In genomic region chr19:591099-591958, GRCh38 we compare ENCODE assay signal across 13 cellular contexts. TPM values are rescaled to one million over a fixed set of nuclear protein-coding genes. Genes with fewer than 3 reads are reported as not detected.
A peak's percentile ranks its signal among the peaks of the same experiment; 100 is the strongest.
DNase-seq lines count a peak whose midpoint lies in the region; ATAC-seq and TF ChIP-seq lines count a peak whose summit lies in the region.
"Had no signal": no experiment of that assay in that cellular context is flagged by ENCODE, and none has a peak within 500 bp of the region (broad histone marks: within the 10 kb centered on the region; RNA-seq: fewer than 3 reads in every experiment).

No MANE protein-coding gene starts in this region.

- H3K9me2 ChIP-seq in MM.1S (replicated peaks; ENCODE audit: insufficient read depth, low read length): no peaks in the 10 kb centered on the region

- DNase-seq in activated T-cell treated with anti-CD3 and anti-CD28 coated beads, Interleukin-2, amount 50 U/mL, for 24 hours: no peak
- no peak for DNase-seq in activated T-cell treated with anti-CD3 and anti-CD28 coated beads, Interleukin-2, amount 50 U/mL, for 72 hours
- peak; percentile 71 for DNase-seq in adipocyte (ENCODE audit: low read depth)
- DNase-seq in left colon: peak in 1 of 2 donors; percentile 42
- no peak for DNase-seq in GM19238 (ENCODE audit: insufficient read length, low spot score)
- no peak for DNase-seq in NOMO-1 (lab: John Stamatoyannopoulos, UW; ENCODE audit: unreplicated experiment in 2 of 2)
- no peak for DNase-seq in MM.1S
- DNase-seq: activated effector memory CD4-positive, alpha-beta T cell treated with anti-CD3 and anti-CD28 coated beads, Interleukin-2, amount 50 U/mL, for 16 hours; NCI-H2029; SW 1271 had no signal

- H3K27ac ChIP-seq in MM.1S (ENCODE audit: low read length): no peak overlapping the region
- H3K27ac ChIP-seq: esophagus muscularis mucosa had no signal

- H3K9ac ChIP-seq in adipocyte (ENCODE audit: low read length) (no peak overlapping the region), skeletal muscle satellite cell (ENCODE audit: low read depth, low read length) (no peak overlapping the region), MM.1S (ENCODE audit: low read length) (no peak overlapping the region)

- H3K36me3 ChIP-seq in adipocyte (ENCODE audit: control insufficient read depth, insufficient read depth, low read length, severe bottlenecking) (no peaks in the 10 kb centered on the region), skeletal muscle satellite cell (ENCODE audit: insufficient read depth, low read length) (no peaks in the 10 kb centered on the region), MM.1S (replicated peaks; ENCODE audit: insufficient read depth, low read length) (no peaks in the 10 kb centered on the region)
- H3K36me3 ChIP-seq: esophagus muscularis mucosa had no signal

- peaks cover 50% of the 10 kb centered on the region for H3K27me3 Mint-ChIP-seq in activated T-cell treated with anti-CD3 and anti-CD28 coated beads, Interleukin-2, amount 50 U/mL, for 24 hours
- H3K27me3 Mint-ChIP-seq in activated T-cell treated with anti-CD3 and anti-CD28 coated beads, Interleukin-2, amount 50 U/mL, for 72 hours (ENCODE audit: low read depth): peaks cover 12% of the 10 kb centered on the region

- no peaks in the 10 kb centered on the region for H3K36me3 Mint-ChIP-seq in activated T-cell treated with anti-CD3 and anti-CD28 coated beads, Interleukin-2, amount 50 U/mL, for 24 hours (ENCODE audit: low read depth)
- no peaks in the 10 kb centered on the region for H3K36me3 Mint-ChIP-seq in activated T-cell treated with anti-CD3 and anti-CD28 coated beads, Interleukin-2, amount 50 U/mL, for 72 hours (ENCODE audit: insufficient read depth in 2 of 2)

- intact Hi-C loops in left colon (cut with DNase I, micrococcal nuclease): no loop called here

- H3K4me1 ChIP-seq in adipocyte (ENCODE audit: control insufficient read depth, insufficient read depth, low read length) (peaks cover 6% of the 10 kb centered on the region), skeletal muscle satellite cell (ENCODE audit: control insufficient read depth, insufficient read depth, low read length) (peaks cover 26% of the 10 kb centered on the region), MM.1S (ENCODE audit: low read length) (no peaks in the 10 kb centered on the region)

- TF ChIP-seq CTCF in MM.1S (IDR thresholded peaks at IDR 0.05; ENCODE audit: low read length): no peak

- peak overlapping the region; percentile 44 for H3K27ac Mint-ChIP-seq in activated T-cell treated with anti-CD3 and anti-CD28 coated beads, Interleukin-2, amount 50 U/mL, for 24 hours
- H3K27ac Mint-ChIP-seq in activated T-cell treated with anti-CD3 and anti-CD28 coated beads, Interleukin-2, amount 50 U/mL, for 72 hours: no peak overlapping the region

- no peaks in the 10 kb centered on the region for H3K9me3 Mint-ChIP-seq in activated T-cell treated with anti-CD3 and anti-CD28 coated beads, Interleukin-2, amount 50 U/mL, for 24 hours
- no peaks in the 10 kb centered on the region for H3K9me3 Mint-ChIP-seq in activated T-cell treated with anti-CD3 and anti-CD28 coated beads, Interleukin-2, amount 50 U/mL, for 72 hours

- peaks cover 11% of the 10 kb centered on the region for H3K4me1 Mint-ChIP-seq in activated T-cell treated with anti-CD3 and anti-CD28 coated beads, Interleukin-2, amount 50 U/mL, for 24 hours (ENCODE audit: low read depth)
- peaks cover 13% of the 10 kb centered on the region for H3K4me1 Mint-ChIP-seq in activated T-cell treated with anti-CD3 and anti-CD28 coated beads, Interleukin-2, amount 50 U/mL, for 72 hours (ENCODE audit: low read depth)

- no peaks in the 10 kb centered on the region for H4K20me1 ChIP-seq in MM.1S (ENCODE audit: insufficient read depth, low read length)

- no peak overlapping the region for H2AFZ ChIP-seq in MM.1S (ENCODE audit: low read length)

- H3K9me3 ChIP-seq in adipocyte (ENCODE audit: control insufficient read depth, low read length) (no peaks in the 10 kb centered on the region), skeletal muscle satellite cell (replicated peaks; ENCODE audit: low read length) (no peaks in the 10 kb centered on the region), MM.1S (replicated peaks; ENCODE audit: insufficient read depth, low read length) (no peaks in the 10 kb centered on the region)
- H3K9me3 ChIP-seq: esophagus muscularis mucosa had no signal

- H3K27me3 ChIP-seq in adipocyte (replicated peaks; ENCODE audit: control insufficient read depth, insufficient read depth, low read length): peaks cover 8% of the 10 kb centered on the region
- peaks cover 56% of the 10 kb centered on the region for H3K27me3 ChIP-seq in skeletal muscle satellite cell (ENCODE audit: control insufficient read depth, insufficient read depth, low read length)
- peaks cover 79% of the 10 kb centered on the region for H3K27me3 ChIP-seq in MM.1S (replicated peaks; ENCODE audit: insufficient read depth, low read length)

- H3K4me3 ChIP-seq in adipocyte (ENCODE audit: low read length) (no peak overlapping the region), skeletal muscle satellite cell (ENCODE audit: low read length) (no peak overlapping the region), MM.1S (ENCODE audit: low read length) (no peak overlapping the region)
- H3K4me3 ChIP-seq: lung had no signal

- H3K79me2 ChIP-seq in MM.1S (ENCODE audit: low read length): no peaks in the 10 kb centered on the region

- peak overlapping the region; percentile 69 for H3K4me2 ChIP-seq in skeletal muscle satellite cell (ENCODE audit: low read length)
- H3K4me2 ChIP-seq in MM.1S (ENCODE audit: low read depth, low read length): no peak overlapping the region

- H3K4me3 Mint-ChIP-seq in activated T-cell treated with anti-CD3 and anti-CD28 coated beads, Interleukin-2, amount 50 U/mL, for 24 hours: no peak overlapping the region
- peak overlapping the region in 1 of 2 donors; percentile 44 for H3K4me3 Mint-ChIP-seq in activated T-cell treated with anti-CD3 and anti-CD28 coated beads, Interleukin-2, amount 50 U/mL, for 72 hours

- no peak for ATAC-seq in activated T-cell treated with anti-CD3 and anti-CD28 coated beads, Interleukin-2, amount 50 U/mL, for 72 hours (replicated peaks in 1 of 2)
- ATAC-seq in left colon: peak; percentile 49

- H3F3A ChIP-seq in MM.1S (ENCODE audit: insufficient read depth, low read length): no peaks in the 10 kb centered on the region

RNA-seq across cellular contexts. Expression of gene HCN2, which starts 1.6 kb away (rescaled TPM):
- total RNA-seq in activated T-cell treated with anti-CD3 and anti-CD28 coated beads, Interleukin-2, amount 50 U/mL, for 72 hours: 1 to 10 TPM in 1 of 2 donors, under 1 TPM in 1; 0.81 to 1.1 TPM
- total RNA-seq in left colon: under 1 TPM; 0.15 to 0.39 TPM
- total RNA-seq in skeletal muscle satellite cell (2012; rRNA removed): 0.76 and 2.4 TPM in 2 replicates

RNA-seq across cellular contexts. Expression of gene BSG, which starts 18.9 kb away (rescaled TPM):
- total RNA-seq in activated T-cell treated with anti-CD3 and anti-CD28 coated beads, Interleukin-2, amount 50 U/mL, for 72 hours: 100 to 1,000 TPM; 144 to 162 TPM
- total RNA-seq in left colon: 1,000 to 10,000 TPM in 1 of 2 donors, 100 to 1,000 TPM in 1; 751 to 1,370 TPM
- 268 and 289 TPM in 2 replicates for total RNA-seq in skeletal muscle satellite cell (2012; rRNA removed)

RNA-seq across cellular contexts. Expression of gene POLRMT, which starts 42.0 kb away (rescaled TPM):
- total RNA-seq in activated T-cell treated with anti-CD3 and anti-CD28 coated beads, Interleukin-2, amount 50 U/mL, for 72 hours: 10 to 100 TPM; 62.7 to 79.0 TPM
- 10 to 100 TPM; 52.7 to 64.6 TPM for total RNA-seq in left colon
- 39.8 and 40.0 TPM in 2 replicates for total RNA-seq in skeletal muscle satellite cell (2012; rRNA removed)

RNA-seq across cellular contexts. Expression of gene GZMM, which starts 47.5 kb away (rescaled TPM):
- 10 to 100 TPM; 23.5 to 31.0 TPM for total RNA-seq in activated T-cell treated with anti-CD3 and anti-CD28 coated beads, Interleukin-2, amount 50 U/mL, for 72 hours
- under 1 TPM in 1 of 2 donors, not detected in 1; 0.67 TPM for total RNA-seq in left colon
- 0.22 TPM in 1 of 2 replicates, not detected in the other for total RNA-seq in skeletal muscle satellite cell (2012; rRNA removed)

RNA-seq across cellular contexts. Expression of gene FGF22, which starts 48.4 kb away (rescaled TPM):
- total RNA-seq in activated T-cell treated with anti-CD3 and anti-CD28 coated beads, Interleukin-2, amount 50 U/mL, for 72 hours: not detected
- not detected for total RNA-seq in left colon
- 0.44 TPM in 1 of 2 replicates, not detected in the other for total RNA-seq in skeletal muscle satellite cell (2012; rRNA removed)

Comparison
In these comparisons a context has a peak if more than half of its experiments do, and no peak if none do; other contexts are left out.
1. RNA of gene BSG, which starts 18.9 kb away (total RNA-seq): 751 to 1,370 TPM in left colon; 144 to 162 TPM in activated T-cell treated with anti-CD3 and anti-CD28 coated beads, Interleukin-2, amount 50 U/mL, for 72 hours; every median in the first group is over 4 times any median in the second.